In genomic region chr6:142328070-142328469, GRCh38 we compare ENCODE assay signal across 24 cellular contexts.
"Had no signal": no experiment of that assay in that cellular context is flagged by ENCODE, and none has a peak within 500 bp of the region (broad histone marks: within the 10 kb centered on the region; RNA-seq: fewer than 3 reads in every experiment).

No MANE protein-coding gene starts in this region.

- FAIRE-seq: RCC 7860 had no signal

- H3K36me3 ChIP-seq: MG63, SJSA1 had no signal

- H3K27me3 ChIP-seq: MG63 had no signal

- H3K9me3 ChIP-seq: MG63, SJSA1 had no signal

- DNase-seq: IMR-90, Karpas-422, KG1, MG63, NCI-H1092, NCI-H1105 treated with DMSO at 0.1 percent for 48 hours, NCI-H1417 treated with DMSO at 0.1 percent for 48 hours, NCI-H146, NCI-H1694 treated with DMSO at 0.1 percent for 48 hours, NCI-H2029, NCI-H2081 treated with DMSO at 0.1 percent for 48 hours, NCI-H2171, NCI-H226, NCI-H446, NCI-H510A, NCI-H524 treated with DMSO at 0.1 percent for 48 hours, NCI-H69, NCI-H774, Right ventricle myocardium superior, RPMI8226, SIG-M5 had no signal

- H3K4me3 ChIP-seq: MG63, SJSA1, SK-N-MC had no signal

- H3K27ac ChIP-seq: SJSA1, SK-N-MC had no signal
